1 cellular context compared by ENCODE assay signal in genomic region chr4:24594887-24595286, GRCh38.
TF ChIP-seq lines count a peak whose summit lies in the region.

No MANE protein-coding gene starts in this region.

TF ChIP-seq in A549, 52 proteins besides CTCF, POLR2A, EP300 and RAD21 (continued from another document):
- TF ChIP-seq FOSL2 (IDR thresholded peaks at IDR 0.05) (no peak), FOSL2 (CRISPR knock-in tag; IDR thresholded peaks at IDR 0.05) (peak; percentile 69), EHF (CRISPR knock-in tag; IDR thresholded peaks at IDR 0.05) (no peak), EHMT2 (IDR thresholded peaks at IDR 0.05; ENCODE audit: low read depth) (no peak), KDM5A (IDR thresholded peaks at IDR 0.05) (no peak), HOXB13 (CRISPR knock-in tag; IDR thresholded peaks at IDR 0.05; ENCODE audit: low read depth) (no peak), ZC3H11A (IDR thresholded peaks at IDR 0.05) (no peak), USF2 (IDR thresholded peaks at IDR 0.05) (no peak), ESRRA (IDR thresholded peaks at IDR 0.05; ENCODE audit: borderline replicate concordance, low read length) (no peak), HMGXB4 (CRISPR knock-in tag; IDR thresholded peaks at IDR 0.05; ENCODE audit: borderline replicate concordance) (no peak), CHD2 (IDR thresholded peaks at IDR 0.05; ENCODE audit: low read length, partially characterized antibody) (no peak), RFX5 (IDR thresholded peaks at IDR 0.05) (no peak), ELK1 (IDR thresholded peaks at IDR 0.05; ENCODE audit: low read depth, low read length) (no peak), HDAC2 (IDR thresholded peaks at IDR 0.05) (no peak), NFE2L2 (conservative IDR thresholded peaks at IDR 0.05; ENCODE audit: low read length) (no peak), SREBF2 (IDR thresholded peaks at IDR 0.05) (no peak), POLR2AphosphoS2 (conservative IDR thresholded peaks at IDR 0.05; ENCODE audit: low read length) (no peak), ZNF302 (CRISPR knock-in tag; IDR thresholded peaks at IDR 0.05) (no peak), KDM1A (IDR thresholded peaks at IDR 0.05; ENCODE audit: low read depth) (no peak), HEYL (CRISPR knock-in tag; IDR thresholded peaks at IDR 0.05) (no peak), JUN (IDR thresholded peaks at IDR 0.05) (peak; percentile 47 to 51; a peak in 1 of 5 replicates), ATOH8 (CRISPR knock-in tag; IDR thresholded peaks at IDR 0.05; ENCODE audit: low read depth) (no peak), HES2 (IDR thresholded peaks at IDR 0.05) (peak; percentile 37; the same call in 1 of the 2 replicates), PHF8 (IDR thresholded peaks at IDR 0.05; ENCODE audit: borderline replicate concordance, low read depth) (no peak), TFCP2L1 (CRISPR knock-in tag; IDR thresholded peaks at IDR 0.05) (no peak), NPAS2 (CRISPR knock-in tag; IDR thresholded peaks at IDR 0.05; ENCODE audit: borderline replicate concordance) (no peak), ZFP36 (IDR thresholded peaks at IDR 0.05; ENCODE audit: borderline replicate concordance, partially characterized antibody) (no peak), MAZ (IDR thresholded peaks at IDR 0.05; ENCODE audit: borderline replicate concordance, low read depth, low read length) (no peak), MAFK (IDR thresholded peaks at IDR 0.05; ENCODE audit: partially characterized antibody) (peak; percentile 46), HOXB5 (CRISPR knock-in tag; IDR thresholded peaks at IDR 0.05) (no peak), PBX3 (IDR thresholded peaks at IDR 0.05) (no peak), MYC (IDR thresholded peaks at IDR 0.05; ENCODE audit: borderline replicate concordance, low read length) (no peak), MAX (IDR thresholded peaks at IDR 0.05) (peak; percentile 60), E2F6 (IDR thresholded peaks at IDR 0.05; ENCODE audit: borderline replicate concordance, low read depth) (no peak), RNF2 (IDR thresholded peaks at IDR 0.05; ENCODE audit: borderline replicate concordance, low read depth) (no peak)
